In the genomic region with DNA sequence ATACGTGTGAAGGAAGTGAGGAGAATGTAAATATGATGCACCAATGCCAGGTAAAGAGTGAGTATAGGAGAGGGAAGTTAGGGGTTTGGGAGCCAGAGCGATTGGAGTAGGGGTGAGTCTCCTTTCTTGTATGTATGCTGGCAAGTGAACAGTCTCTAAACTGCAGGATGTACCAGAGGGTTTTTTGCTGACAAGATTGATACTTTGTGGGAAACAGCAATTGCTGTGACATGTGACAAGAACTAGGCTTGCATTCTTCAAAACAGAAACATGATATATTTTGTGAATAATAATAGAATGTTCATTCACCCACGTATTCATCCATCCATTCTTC, we compare ENCODE assay signal across 8 cellular contexts. TPM values are rescaled to one million over a fixed set of nuclear protein-coding genes. Genes with fewer than 3 reads are reported as not detected.
A peak's percentile ranks its signal among the peaks of the same experiment; 100 is the strongest.
DNase-seq lines count a peak whose midpoint lies in the region; ATAC-seq and TF ChIP-seq lines count a peak whose summit lies in the region.

No MANE protein-coding gene starts in this region.

- H3K9ac ChIP-seq in Karpas-422 (ENCODE audit: low read length): peak overlapping the region; percentile 79

- intact Hi-C loops in breast epithelium (cut with DNase I; ENCODE audit: low total_unique reads): no loop called here
- intact Hi-C loops in lower leg skin (cut with DNase I; ENCODE audit: low total_unique reads): no loop called here
- intact Hi-C loops in thyroid gland (cut with DNase I): no loop called here

- H2AFZ ChIP-seq in Karpas-422 (ENCODE audit: low read length): 0 out of 2 replicates have a peak overlapping the region, but pooled peaks have one; percentile 32

- no peaks in the 10 kb centered on the region for H3K36me3 ChIP-seq in Karpas-422 (ENCODE audit: insufficient read depth, low read length)
- no peaks in the 10 kb centered on the region for H3K36me3 ChIP-seq in breast epithelium
- H3K36me3 ChIP-seq in thyroid gland: no peaks in the 10 kb centered on the region

- H3K9me2 ChIP-seq in Karpas-422 (replicated peaks; ENCODE audit: insufficient read depth, low read length): no peaks in the 10 kb centered on the region

- 0 to 13% methylated on average over 3 of the region's 3 CpGs for WGBS in lower leg skin, 2 donors
- WGBS in thyroid gland, 2 donors: 5 to 10% methylated on average over 3 of the region's 3 CpGs

- TF ChIP-seq CTCF in breast epithelium (IDR thresholded peaks at IDR 0.05) (no peak), lower leg skin (IDR thresholded peaks at IDR 0.05) (no peak), thyroid gland (IDR thresholded peaks at IDR 0.05) (no peak)

- TF ChIP-seq POLR2A in breast epithelium (IDR thresholded peaks at IDR 0.05): no peak
- no peak for TF ChIP-seq POLR2A in lower leg skin (IDR thresholded peaks at IDR 0.05)
- no peak for TF ChIP-seq POLR2A in thyroid gland (IDR thresholded peaks at IDR 0.05)

- H3K4me1 ChIP-seq in Karpas-422 (ENCODE audit: low read length) (peaks cover 32% of the 10 kb centered on the region), breast epithelium (no peaks in the 10 kb centered on the region), thyroid gland (peaks cover 0 to 6% of the 10 kb centered on the region in 2 donors)

- peak; percentile 43 for ATAC-seq in GM21528 (IDR thresholded peaks at IDR 0.05; ENCODE audit: low FRiP score, unreplicated experiment)

- H3K9me3 ChIP-seq in Karpas-422 (ENCODE audit: low read length): no peaks in the 10 kb centered on the region
- no peaks in the 10 kb centered on the region for H3K9me3 ChIP-seq in breast epithelium
- no peaks in the 10 kb centered on the region for H3K9me3 ChIP-seq in thyroid gland

- DNase-seq in ELR (ENCODE audit: low read depth) (peak; percentile 32), Karpas-422 (no peak), breast epithelium (ENCODE audit: low spot score in 2 of 2) (no peak), lower leg skin (ENCODE audit: low spot score in 2 of 2) (no peak), thyroid gland (peak in 1 of 2 donors; percentile 0), AG08395 (ENCODE audit: low spot score) (no peak), Ammon's horn (ENCODE audit: low spot score) (no peak)

- H3K4me2 ChIP-seq in Karpas-422 (ENCODE audit: low read depth, low read length, poor library complexity, severe bottlenecking): peak overlapping the region; percentile 66

- H3K27me3 ChIP-seq in Karpas-422 (ENCODE audit: low read length): no peaks in the 10 kb centered on the region
- peaks cover 0 to 13% of the 10 kb centered on the region in 2 donors for H3K27me3 ChIP-seq in breast epithelium
- H3K27me3 ChIP-seq in thyroid gland: peaks cover 4% of the 10 kb centered on the region

- H3K4me3 ChIP-seq in Karpas-422 (ENCODE audit: low read length): peak overlapping the region; percentile 67
- H3K4me3 ChIP-seq in breast epithelium: peak overlapping the region; percentile 56 to 66 (median 62)
- peak overlapping the region; percentile 48 for H3K4me3 ChIP-seq in lower leg skin (ENCODE audit: low read depth, poor library complexity, severe bottlenecking)
- peak overlapping the region in 2 of 3 donors; percentile 43 to 68 for H3K4me3 ChIP-seq in thyroid gland (replicated peaks in 1 of 3)

- peaks cover 49% of the 10 kb centered on the region for H3K79me2 ChIP-seq in Karpas-422 (ENCODE audit: low read length)

- H4K20me1 ChIP-seq in Karpas-422 (ENCODE audit: insufficient read depth, low read depth, low read length): no peaks in the 10 kb centered on the region

- H3K27ac ChIP-seq in Karpas-422 (ENCODE audit: low read length): peak overlapping the region; percentile 80
- H3K27ac ChIP-seq in breast epithelium: peak overlapping the region; percentile 65 to 84
- peak overlapping the region; percentile 77 to 92 (median 87) for H3K27ac ChIP-seq in thyroid gland

RNA-seq across cellular contexts. Expression of gene CHIC1, which starts 0.7 kb away (rescaled TPM):
- 10.0 and 23.7 TPM in 2 replicates for total RNA-seq in Karpas-422 (2014; rRNA removed; shearing (Covaris generic); ENCODE audit: low replicate concordance)
- total RNA-seq in breast epithelium (10 to 100 TPM in 2 of 3 donors, 1 to 10 TPM in 1; 6.1 to 14.9 (median 10.8) TPM), lower leg skin (1 to 10 TPM; 4.8 to 8.0 (median 5.7) TPM), thyroid gland (10 to 100 TPM; 17.3 to 25.9 (median 21.6) TPM)
